Comparison of ENCODE assay signal across 1 cellular context in genomic region chr19:37594064-37594981, GRCh38.
TF ChIP-seq lines count a peak whose summit lies in the region.

ZNF540 (plus strand) TSS chr19:37594876; CDS start chr19:37598448, 3,572 bp downstream.
ZNF571 (minus strand) TSS chr19:37594792; CDS start chr19:37586676, 8,116 bp downstream.

TF ChIP-seq in K562, 482 proteins besides CTCF, POLR2A, EP300 and RAD21 (continued from another document and continues in another):
- TF ChIP-seq CTBP1 (IDR thresholded peaks at IDR 0.05; ENCODE audit: borderline replicate concordance): peak; percentile 84
- TF ChIP-seq EGR1 (conservative IDR thresholded peaks at IDR 0.05): peak; percentile 98
- TF ChIP-seq SRSF7 (optimal IDR thresholded peaks at IDR 0.05; ENCODE audit: low read depth, low read length): no peak
- TF ChIP-seq NCOA4 (IDR thresholded peaks at IDR 0.05; ENCODE audit: partially characterized antibody): no peak
- no peak for TF ChIP-seq POLR2B (IDR thresholded peaks at IDR 0.05; ENCODE audit: low read depth, partially characterized antibody)
- TF ChIP-seq SRSF3 (IDR thresholded peaks at IDR 0.05; ENCODE audit: insufficient read depth, low read length): no peak
- TF ChIP-seq XRCC4 (IDR thresholded peaks at IDR 0.05; ENCODE audit: extremely low read depth, insufficient read depth, insufficient read length): no peak
- no peak for TF ChIP-seq COPS2 (conservative IDR thresholded peaks at IDR 0.05)
- peak; percentile 52 for TF ChIP-seq CHD2 (IDR thresholded peaks at IDR 0.05; ENCODE audit: low read depth, low read length)
- TF ChIP-seq ILK (tag; IDR thresholded peaks at IDR 0.05; ENCODE audit: borderline replicate concordance, low read depth): no peak
- no peak for TF ChIP-seq KAT2B (IDR thresholded peaks at IDR 0.05; ENCODE audit: low read depth, low read length)
- TF ChIP-seq PTTG1 (tag; IDR thresholded peaks at IDR 0.05; ENCODE audit: low read depth): no peak
- TF ChIP-seq CREM (IDR thresholded peaks at IDR 0.05; ENCODE audit: low read depth): peak; percentile 95
- TF ChIP-seq ZNF551 (CRISPR knock-in tag; IDR thresholded peaks at IDR 0.05): no peak
- peak; percentile 68 for TF ChIP-seq RFX1 (IDR thresholded peaks at IDR 0.05)
- TF ChIP-seq ZNF354B (CRISPR knock-in tag; IDR thresholded peaks at IDR 0.05): no peak
- TF ChIP-seq TGIF2 (CRISPR knock-in tag; IDR thresholded peaks at IDR 0.05): no peak
- no peak for TF ChIP-seq HES1 (IDR thresholded peaks at IDR 0.05; ENCODE audit: low read depth)
- TF ChIP-seq ZNF76 (CRISPR knock-in tag; IDR thresholded peaks at IDR 0.05; ENCODE audit: borderline replicate concordance): no peak
- TF ChIP-seq MGA (IDR thresholded peaks at IDR 0.05): peak; percentile 64
- no peak for TF ChIP-seq E2F8 (IDR thresholded peaks at IDR 0.05; ENCODE audit: low read depth, partially characterized antibody)
- no peak for TF ChIP-seq PREB (CRISPR knock-in tag; IDR thresholded peaks at IDR 0.05)
- no peak for TF ChIP-seq NR2C1 (IDR thresholded peaks at IDR 0.05)
- TF ChIP-seq NR2C1 (tag; IDR thresholded peaks at IDR 0.05): peak; percentile 45; the same call in 1 of the 2 replicates
- TF ChIP-seq ZNF695 (CRISPR knock-in tag; IDR thresholded peaks at IDR 0.05): no peak
- TF ChIP-seq RBM39 (optimal IDR thresholded peaks at IDR 0.05; ENCODE audit: low read depth, low read length): no peak
- TF ChIP-seq ZNF3 (CRISPR knock-in tag; IDR thresholded peaks at IDR 0.05): no peak
- no peak for TF ChIP-seq CCAR2 (IDR thresholded peaks at IDR 0.05; ENCODE audit: low read depth, low read length)
- no peak for TF ChIP-seq IRF2 (CRISPR knock-in tag; IDR thresholded peaks at IDR 0.05)
- TF ChIP-seq CHAMP1 (IDR thresholded peaks at IDR 0.05): no peak
- TF ChIP-seq ZNF586 (CRISPR knock-in tag; conservative IDR thresholded peaks at IDR 0.05): no peak
- TF ChIP-seq HOXB6 (CRISPR knock-in tag; IDR thresholded peaks at IDR 0.05; ENCODE audit: borderline replicate concordance): no peak
- no peak for TF ChIP-seq TRIM25 (IDR thresholded peaks at IDR 0.05; ENCODE audit: borderline replicate concordance)
- peak; percentile 80 for TF ChIP-seq ZNF143 (CRISPR knock-in tag; IDR thresholded peaks at IDR 0.05)
- TF ChIP-seq SRSF1 (IDR thresholded peaks at IDR 0.05; ENCODE audit: low read depth, low read length): no peak
- TF ChIP-seq ZSCAN29 (IDR thresholded peaks at IDR 0.05): no peak
- no peak for TF ChIP-seq GTF2F1 (IDR thresholded peaks at IDR 0.05; ENCODE audit: low read depth, low read length)
- no peak for TF ChIP-seq SFPQ (IDR thresholded peaks at IDR 0.05; ENCODE audit: low read depth, low read length)
